Comparison of ENCODE assay signal across 8 cellular contexts in genomic region chr3:123449986-123450474, GRCh38. TPM values are rescaled to one million over a fixed set of nuclear protein-coding genes. Genes with fewer than 3 reads are reported as not detected.
DNase-seq lines count a peak whose midpoint lies in the region; ATAC-seq and TF ChIP-seq lines count a peak whose summit lies in the region.

No MANE protein-coding gene starts in this region.

- H3K36me3 ChIP-seq in mucosa of descending colon (ENCODE audit: low read depth): no peaks in the 10 kb centered on the region

- ATAC-seq in activated T-cell treated with anti-CD3 and anti-CD28 coated beads, Interleukin-2, amount 50 U/mL, for 72 hours (replicated peaks in 1 of 2): no peak
- no peak for ATAC-seq in mucosa of descending colon
- ATAC-seq in GM18517 (IDR thresholded peaks at IDR 0.05; ENCODE audit: unreplicated experiment): no peak
- ATAC-seq in HG03432 (IDR thresholded peaks at IDR 0.05; ENCODE audit: unreplicated experiment): no peak

- peak overlapping the region; percentile 4 to 100 (median 93) for H3K27ac ChIP-seq in dorsolateral prefrontal cortex

- no peaks in the 10 kb centered on the region for H3K9me3 ChIP-seq in mucosa of descending colon

- no peaks in the 10 kb centered on the region for H3K9me3 Mint-ChIP-seq in activated T-cell treated with anti-CD3 and anti-CD28 coated beads, Interleukin-2, amount 50 U/mL, for 72 hours

- intact Hi-C loops in dorsolateral prefrontal cortex (cut with DNase I) (loop anchor here (2.0 to 5.0 kb wide), 3 partner anchors 33 to 103 kb away; no protein-coding TSS in a partner anchor), mucosa of descending colon (cut with DNase I, micrococcal nuclease) (no loop called here)

- H3K4me1 Mint-ChIP-seq in activated T-cell treated with anti-CD3 and anti-CD28 coated beads, Interleukin-2, amount 50 U/mL, for 72 hours (ENCODE audit: low read depth): no peaks in the 10 kb centered on the region

- TF ChIP-seq CTCF in dorsolateral prefrontal cortex (IDR thresholded peaks at IDR 0.05 in 54 of 56, conservative IDR thresholded peaks at IDR 0.05 in 2 of 56; ENCODE audit: low read depth in 1 of 56, partially characterized antibody in 56 of 56): peak in 6 of 56 donors; percentile 4 to 27 (median 21)
- no peak for TF ChIP-seq CTCF in mucosa of descending colon (IDR thresholded peaks at IDR 0.05)

- peaks cover 55% of the 10 kb centered on the region for H3K27me3 Mint-ChIP-seq in activated T-cell treated with anti-CD3 and anti-CD28 coated beads, Interleukin-2, amount 50 U/mL, for 72 hours (ENCODE audit: low read depth)

- peaks cover 12% of the 10 kb centered on the region for H3K4me1 ChIP-seq in mucosa of descending colon (ENCODE audit: low read depth)

- no peak overlapping the region for H3K27ac Mint-ChIP-seq in activated T-cell treated with anti-CD3 and anti-CD28 coated beads, Interleukin-2, amount 50 U/mL, for 72 hours

- peak overlapping the region; percentile 54 to 74 for H3K4me3 Mint-ChIP-seq in activated T-cell treated with anti-CD3 and anti-CD28 coated beads, Interleukin-2, amount 50 U/mL, for 72 hours

- peaks cover 1 to 2% of the 10 kb centered on the region in 2 donors for H3K36me3 Mint-ChIP-seq in activated T-cell treated with anti-CD3 and anti-CD28 coated beads, Interleukin-2, amount 50 U/mL, for 72 hours (ENCODE audit: insufficient read depth in 2 of 2)

- H3K4me3 ChIP-seq in dorsolateral prefrontal cortex (peak overlapping the region; percentile 51 to 89 (median 76)), mucosa of descending colon (no peak overlapping the region)

- DNase-seq in activated T-cell treated with anti-CD3 and anti-CD28 coated beads, Interleukin-2, amount 50 U/mL, for 72 hours: no peak
- DNase-seq in activated T-cell treated with anti-CD3 and anti-CD28 coated beads, Interleukin-2, amount 50 U/mL, for 1 hour: no peak
- peak; percentile 28 to 81 (median 76) for DNase-seq in dorsolateral prefrontal cortex
- peak in 2 of 3 donors; percentile 19 to 38 for DNase-seq in mucosa of descending colon
- DNase-seq in ureter (ENCODE audit: low spot score): peak; percentile 54
- DNase-seq in NCI-H1417 (lab: John Stamatoyannopoulos, UW): no peak

- no peaks in the 10 kb centered on the region for H3K27me3 ChIP-seq in dorsolateral prefrontal cortex

RNA-seq across cellular contexts. Expression of gene ADCY5, which starts 1.1 kb away (rescaled TPM):
- total RNA-seq in activated T-cell treated with anti-CD3 and anti-CD28 coated beads, Interleukin-2, amount 50 U/mL, for 72 hours: not detected
- total RNA-seq in dorsolateral prefrontal cortex (10 to 100 TPM; 54.5 to 98.2 (median 76.9) TPM), mucosa of descending colon (10 to 100 TPM in 2 of 3 donors, 1 to 10 TPM in 1; 7.8 to 72.6 (median 12.6) TPM), ureter (27.8 TPM)

Comparison
In these comparisons a context has a peak if more than half of its experiments do, and no peak if none do; other contexts are left out.
1. DNase-seq: peak in dorsolateral prefrontal cortex (10 of 10), mucosa of descending colon (2 of 3) and ureter (single experiment); none in activated T-cell treated with anti-CD3 and anti-CD28 coated beads, Interleukin-2, amount 50 U/mL, for 72 hours (0 of 2), activated T-cell treated with anti-CD3 and anti-CD28 coated beads, Interleukin-2, amount 50 U/mL, for 1 hour (single experiment) and NCI-H1417 (0 of 3).
2. RNA of gene ADCY5, which starts 1.1 kb away (total RNA-seq): 54.5 to 98.2 TPM in dorsolateral prefrontal cortex, 27.8 TPM in ureter (single experiment) and 7.8 to 72.6 TPM in mucosa of descending colon; not detected in activated T-cell treated with anti-CD3 and anti-CD28 coated beads, Interleukin-2, amount 50 U/mL, for 72 hours; every median in the first group is over 4 times any median in the second.
3. intact Hi-C loops: an anchor here in dorsolateral prefrontal cortex (2.0 to 5.0 kb wide); none called in mucosa of descending colon.